Comparison of ENCODE assay signal across 14 cellular contexts in genomic region chr3:149333518-149333859, GRCh38. TPM values are rescaled to one million over a fixed set of nuclear protein-coding genes. Genes with fewer than 3 reads are reported as not detected.
A peak's percentile ranks its signal among the peaks of the same experiment; 100 is the strongest.
DNase-seq lines count a peak whose midpoint lies in the region; ATAC-seq, FAIRE-seq and TF ChIP-seq lines count a peak whose summit lies in the region.
"Had no signal": no experiment of that assay in that cellular context is flagged by ENCODE, and none has a peak within 500 bp of the region (broad histone marks: within the 10 kb centered on the region; RNA-seq: fewer than 3 reads in every experiment).

TM4SF18 (minus strand) TSS chr3:149333636; CDS start chr3:149333382, 254 bp downstream.

- H3K4me1 Mint-ChIP-seq in astrocyte (ENCODE audit: low read depth, unreplicated experiment): peaks cover 19% of the 10 kb centered on the region

- ATAC-seq in left cardiac atrium (no peak), HG02763 (IDR thresholded peaks at IDR 0.05; ENCODE audit: unreplicated experiment) (no peak), HG03469 (IDR thresholded peaks at IDR 0.05; ENCODE audit: unreplicated experiment) (no peak)
- ATAC-seq: K562; stimulated activated naive CD8-positive, alpha-beta T cell treated with anti-CD3 and anti-CD28 coated beads, Interleukin-15, Interleukin-2, amounts not matched to agents 100 U/mL and 50 U/mL, for 24 hours had no signal

- H3K27ac Mint-ChIP-seq in astrocyte (ENCODE audit: unreplicated experiment): peak within 1 kb of the TSS; percentile 18
- H3K27ac Mint-ChIP-seq: activated T-helper 2 cell treated with anti-CD3 and anti-CD28 coated beads, Interferon-gamma antibody, Interleukin-2, Interleukin-4, amounts not matched to agents 10 μg/mL and 5 μg/mL and 100 μg/mL, durations not matched to agents 14 hours and 24 hours and 36 hours had no signal

- H3K4me3 Mint-ChIP-seq in astrocyte (ENCODE audit: unreplicated experiment): peak within 1 kb of the TSS; percentile 8

- H3K9me3 ChIP-seq in astrocyte (ENCODE audit: insufficient read depth, low read depth, low read length) (no peaks in the 10 kb centered on the region), osteoblast (ENCODE audit: low read depth, low read length) (no peaks in the 10 kb centered on the region)

- H3K27me3 Mint-ChIP-seq in astrocyte (ENCODE audit: low read depth, unreplicated experiment): no peaks in the 10 kb centered on the region

- H3K36me3 Mint-ChIP-seq in astrocyte (ENCODE audit: low read depth, unreplicated experiment): no peaks in the 10 kb centered on the region

- H2AFZ ChIP-seq in astrocyte (ENCODE audit: low read depth, low read length) (peak within 1 kb of the TSS; percentile 23), osteoblast (ENCODE audit: low read length) (peak within 1 kb of the TSS; percentile 36)

- H3K27ac ChIP-seq in astrocyte (ENCODE audit: low read depth, low read length) (no peak within 1 kb of the TSS), osteoblast (ENCODE audit: low read depth, low read length) (no peak within 1 kb of the TSS)
- H3K27ac ChIP-seq: cardiac muscle cell, RWPE1 had no signal

- intact Hi-C loops in left cardiac atrium (cut with DNase I): no loop called here

- H3K36me3 ChIP-seq in astrocyte (ENCODE audit: insufficient read depth, low read length) (no peaks in the 10 kb centered on the region), osteoblast (ENCODE audit: insufficient read depth, low read length) (no peaks in the 10 kb centered on the region)
- H3K36me3 ChIP-seq: cardiac muscle cell had no signal

- H3K27me3 ChIP-seq in astrocyte (ENCODE audit: insufficient read depth, low read length) (no peaks in the 10 kb centered on the region), osteoblast (ENCODE audit: insufficient read depth, low read length) (no peaks in the 10 kb centered on the region)
- H3K27me3 ChIP-seq: cardiac muscle cell had no signal

- TF ChIP-seq CTCF in astrocyte (IDR thresholded peaks at IDR 0.05; ENCODE audit: insufficient read depth, low read depth, low read length): no peak
- TF ChIP-seq CTCF in osteoblast (IDR thresholded peaks at IDR 0.05; ENCODE audit: extremely low read depth, low read depth, low read length): no peak

- H3K9ac ChIP-seq in astrocyte (ENCODE audit: low read length): peak within 1 kb of the TSS; percentile 3

- no peaks in the 10 kb centered on the region for H3K79me2 ChIP-seq in astrocyte (ENCODE audit: insufficient read depth, low read length)
- no peaks in the 10 kb centered on the region for H3K79me2 ChIP-seq in osteoblast (ENCODE audit: insufficient read depth, low read length)

- FAIRE-seq in astrocyte (lab: Jason Lieb, UNC): no peak
- FAIRE-seq: K562 had no signal

- peaks cover 17% of the 10 kb centered on the region for H3K4me1 ChIP-seq in astrocyte (ENCODE audit: insufficient read depth, low read length)
- H3K4me1 ChIP-seq in osteoblast (ENCODE audit: insufficient read depth, low read length): peaks cover 16% of the 10 kb centered on the region

- H4K20me1 ChIP-seq in astrocyte (ENCODE audit: insufficient read depth, low read length) (no peaks in the 10 kb centered on the region), osteoblast (ENCODE audit: insufficient read depth, low read length) (no peaks in the 10 kb centered on the region)

- no peak within 1 kb of the TSS for H3K4me3 ChIP-seq in astrocyte (ENCODE audit: insufficient read depth, low read depth, low read length)
- no peak within 1 kb of the TSS for H3K4me3 ChIP-seq in osteoblast (ENCODE audit: insufficient read depth, low read length)
- H3K4me3 ChIP-seq: cardiac muscle cell, K562 had no signal

- H3K4me2 ChIP-seq in astrocyte (ENCODE audit: low read length) (peak within 1 kb of the TSS; percentile 43), osteoblast (ENCODE audit: insufficient read depth, low read length) (peak within 1 kb of the TSS; percentile 15)

- H3K9me3 Mint-ChIP-seq in astrocyte (ENCODE audit: unreplicated experiment): no peaks in the 10 kb centered on the region
- H3K9me3 Mint-ChIP-seq: activated T-helper 2 cell treated with anti-CD3 and anti-CD28 coated beads, Interferon-gamma antibody, Interleukin-2, Interleukin-4, amounts not matched to agents 10 μg/mL and 5 μg/mL and 100 μg/mL, durations not matched to agents 14 hours and 24 hours and 36 hours had no signal

- peak; percentile 22 for DNase-seq in Ammon's horn (ENCODE audit: low spot score)
- DNase-seq in astrocyte (ENCODE audit: low read depth): no peak
- DNase-seq in left cardiac atrium: no peak
- DNase-seq in osteoblast (ENCODE audit: insufficient read length, low spot score, missing footprints): no peak
- DNase-seq in T-helper 2 cell: no peak
- no peak for DNase-seq in NCI-H1105 (lab: John Stamatoyannopoulos, UW)
- DNase-seq: activated CD4-positive, CD25-positive, alpha-beta regulatory T cell; stimulated activated naive CD8-positive, alpha-beta T cell treated with anti-CD3 and anti-CD28 coated beads, Interleukin-15, Interleukin-2, amounts not matched to agents 100 U/mL and 50 U/mL, for 24 hours had no signal

RNA-seq across cellular contexts. Expression of gene TM4SF18, which starts in this region (rescaled TPM):
- 4.0 and 5.6 TPM in 2 replicates for total RNA-seq in astrocyte
- 10 to 100 TPM; 12.5 to 13.2 TPM for total RNA-seq in left cardiac atrium
- 0.29 TPM in 1 of 2 replicates, not detected in the other for total RNA-seq in osteoblast
- total RNA-seq: activated T-helper 2 cell treated with anti-CD3 and anti-CD28 coated beads, Interferon-gamma antibody, Interleukin-2, Interleukin-4, amounts not matched to agents 10 μg/mL and 5 μg/mL and 100 μg/mL, durations not matched to agents 14 hours and 24 hours and 36 hours; K562 had no signal
